In genomic region chr17:76480676-76481075, GRCh38 we compare ENCODE assay signal across 10 cellular contexts. TPM values are rescaled to one million over a fixed set of nuclear protein-coding genes. Genes with fewer than 3 reads are reported as not detected.
A peak's percentile ranks its signal among the peaks of the same experiment; 100 is the strongest.
DNase-seq lines count a peak whose midpoint lies in the region; TF ChIP-seq lines count a peak whose summit lies in the region.
"Had no signal": no experiment of that assay in that cellular context is flagged by ENCODE, and none has a peak within 500 bp of the region (broad histone marks: within the 10 kb centered on the region; RNA-seq: fewer than 3 reads in every experiment).

No MANE protein-coding gene starts in this region.

- H3K4me3 Mint-ChIP-seq in chondrocyte (ENCODE audit: unreplicated experiment): no peak overlapping the region

- H3K27me3 Mint-ChIP-seq in chondrocyte (ENCODE audit: low read depth): no peaks in the 10 kb centered on the region

- peaks cover 6% of the 10 kb centered on the region for H3K4me1 Mint-ChIP-seq in chondrocyte (ENCODE audit: low read depth)

- in situ Hi-C loops in G401 (cut with HindIII; ENCODE audit: low sequenced_read_pairs): no loop called here

- intact Hi-C loops in vagina (cut with DNase I): no loop called here

- no peak for TF ChIP-seq POLR2A in vagina (IDR thresholded peaks at IDR 0.05)

- H3K4me3 ChIP-seq in duodenal mucosa (ENCODE audit: low read depth in 1 of 2, low read length in 2 of 2): no peak overlapping the region
- H3K4me3 ChIP-seq in vagina: no peak overlapping the region

- H3K27ac Mint-ChIP-seq in chondrocyte (ENCODE audit: unreplicated experiment): no peak overlapping the region

- H3K36me3 ChIP-seq in duodenal mucosa (ENCODE audit: control insufficient read depth in 1 of 2, insufficient read depth in 2 of 2, low read length in 2 of 2): peaks cover 3 to 7% of the 10 kb centered on the region in 2 donors
- H3K36me3 ChIP-seq in vagina: peaks cover 0 to 4% of the 10 kb centered on the region in 2 donors

- no peaks in the 10 kb centered on the region for H3K36me3 Mint-ChIP-seq in chondrocyte (ENCODE audit: low read depth)

- no peak overlapping the region for H3K9ac ChIP-seq in duodenal mucosa (ENCODE audit: low read depth in 1 of 2, low read length in 2 of 2)

- H3K9me3 Mint-ChIP-seq in chondrocyte (ENCODE audit: low read depth): no peaks in the 10 kb centered on the region

- TF ChIP-seq CTCF in chondrocyte (IDR thresholded peaks at IDR 0.05) (no peak), vagina (IDR thresholded peaks at IDR 0.05) (no peak)

- DNase-seq in SIG-M5 treated with dmso at 0.1 percent for 504 hours (lab: John Stamatoyannopoulos, UW; ENCODE audit: unreplicated experiment) (peak; percentile 71), SIG-M5 (lab: John Stamatoyannopoulos, UW) (no peak), NAMALWA (ENCODE audit: low spot score) (peak; percentile 71), substantia nigra (lab: John Stamatoyannopoulos, UW) (peak in 7 of 49 donors; percentile 36 to 81 (median 57)), chondrocyte (ENCODE audit: low spot score) (no peak), vagina (ENCODE audit: extremely low spot score in 2 of 2) (no peak), G401 (ENCODE audit: low spot score) (no peak)
- DNase-seq: 8988T; activated CD4-positive, CD25-positive, alpha-beta regulatory T cell treated with anti-CD3 and anti-CD28 coated beads, Interleukin-2, amount 50 U/mL, for 72 hours had no signal

- H3K4me1 ChIP-seq in duodenal mucosa (ENCODE audit: control insufficient read depth in 1 of 2, insufficient read depth in 2 of 2, low read length in 2 of 2) (no peaks in the 10 kb centered on the region), vagina (no peaks in the 10 kb centered on the region)

- H3K9me3 ChIP-seq in duodenal mucosa (ENCODE audit: control insufficient read depth in 1 of 2, low read length in 2 of 2) (no peaks in the 10 kb centered on the region), vagina (no peaks in the 10 kb centered on the region)

- H3K27ac ChIP-seq in duodenal mucosa (ENCODE audit: low read depth, low read length): peak overlapping the region; percentile 42
- peak overlapping the region; percentile 77 for H3K27ac ChIP-seq in substantia nigra (ENCODE audit: low read depth, low read length, poor library complexity, severe bottlenecking)
- no peak overlapping the region for H3K27ac ChIP-seq in vagina

- H3K27me3 ChIP-seq in duodenal mucosa (ENCODE audit: control insufficient read depth in 1 of 2, insufficient read depth in 2 of 2, low read length in 2 of 2) (no peaks in the 10 kb centered on the region), vagina (no peaks in the 10 kb centered on the region)

RNA-seq across cellular contexts. Expression of gene AANAT, which starts 13.3 kb away (rescaled TPM):
- total RNA-seq in chondrocyte (not detected in 3 replicates), vagina (not detected)
- total RNA-seq in G401 (2014; rRNA removed; shearing (Covaris generic)): not detected in 2 replicates

RNA-seq across cellular contexts. Expression of gene RHBDF2, which starts 20.5 kb away (rescaled TPM):
- 4.7 to 5.4 TPM (median 4.9 TPM) in 3 replicates for total RNA-seq in chondrocyte
- 34.6 TPM for total RNA-seq in vagina
- total RNA-seq in G401 (2014; rRNA removed; shearing (Covaris generic)): 4.1 and 13.1 TPM in 2 replicates

RNA-seq across cellular contexts. Expression of gene UBE2O, which starts 27.7 kb away (rescaled TPM):
- 20.0 to 22.1 TPM (median 22.0 TPM) in 3 replicates for total RNA-seq in chondrocyte
- total RNA-seq in vagina: 29.7 TPM
- 30.5 and 34.9 TPM in 2 replicates for total RNA-seq in G401 (2014; rRNA removed; shearing (Covaris generic))

RNA-seq across cellular contexts. Expression of gene CYGB, which starts 56.8 kb away (rescaled TPM):
- total RNA-seq in chondrocyte (0.48 to 5.4 TPM (median 4.6 TPM) in 3 replicates), vagina (30.0 TPM)
- 3.1 and 3.3 TPM in 2 replicates for total RNA-seq in G401 (2014; rRNA removed; shearing (Covaris generic))

RNA-seq across cellular contexts. Expression of gene PRCD, which starts 59.2 kb away (rescaled TPM):
- total RNA-seq in chondrocyte (0.55 to 1.0 TPM (median 0.92 TPM) in 3 replicates), vagina (21.4 TPM)
- total RNA-seq in G401 (2014; rRNA removed; shearing (Covaris generic)): 9.4 and 12.2 TPM in 2 replicates

Comparison
In these comparisons a context has a peak if more than half of its experiments do, and no peak if none do; other contexts are left out.
1. DNase-seq: peak in SIG-M5 treated with dmso at 0.1 percent for 504 hours (single experiment) and NAMALWA (single experiment); none in SIG-M5 (single experiment), chondrocyte (single experiment), vagina (0 of 2) and G401 (single experiment).